ENCODE assay signal across 31 cellular contexts in genomic region chr1:178746345-178746744, GRCh38.
"Had no signal": no experiment of that assay in that cellular context is flagged by ENCODE, and none has a peak within 500 bp of the region (broad histone marks: within the 10 kb centered on the region; RNA-seq: fewer than 3 reads in every experiment).

No MANE protein-coding gene starts in this region.

- H3K27ac Mint-ChIP-seq: activated CD4-positive, alpha-beta T cell treated with anti-CD3 and anti-CD28 coated beads for 36 hours; activated CD4-positive, alpha-beta T cell treated with anti-CD3 and anti-CD28 coated beads, Interleukin-2, amount 10 ng/mL, durations not matched to agents 7 days and 5 days; activated naive CD4-positive, alpha-beta T cell treated with anti-CD3 and anti-CD28 coated beads for 36 hours; activated naive CD4-positive, alpha-beta T cell treated with anti-CD3 and anti-CD28 coated beads, Interleukin-2, amount 50 U/mL, for 72 hours; activated T-helper 1 cell treated with anti-CD3 and anti-CD28 coated beads, Interleukin-12 subunit alpha, Interleukin-12 subunit beta, Interleukin-2, Interleukin-4 antibody, amounts not matched to agents 30 ng/mL and 10 ng/mL and 1 ng/mL, durations not matched to agents 14 hours and 24 hours and 36 hours; brain had no signal

- H3K27me3 Mint-ChIP-seq: activated CD4-positive, alpha-beta T cell treated with anti-CD3 and anti-CD28 coated beads for 36 hours; activated CD4-positive, alpha-beta T cell treated with anti-CD3 and anti-CD28 coated beads, Interleukin-2, amount 10 ng/mL, durations not matched to agents 7 days and 5 days; brain had no signal

- H3K4me3 Mint-ChIP-seq: activated CD4-positive, alpha-beta T cell treated with anti-CD3 and anti-CD28 coated beads for 36 hours; activated CD4-positive, alpha-beta T cell treated with anti-CD3 and anti-CD28 coated beads, Interleukin-2, amount 10 ng/mL, durations not matched to agents 7 days and 5 days; activated naive CD4-positive, alpha-beta T cell treated with anti-CD3 and anti-CD28 coated beads for 36 hours; activated T-cell treated with anti-CD3 and anti-CD28 coated beads, Interleukin-2, amount 50 U/mL, for 4 hours; activated T-helper 1 cell treated with anti-CD3 and anti-CD28 coated beads, Interleukin-12 subunit alpha, Interleukin-12 subunit beta, Interleukin-2, Interleukin-4 antibody, amounts not matched to agents 30 ng/mL and 10 ng/mL and 1 ng/mL, durations not matched to agents 14 hours and 24 hours and 36 hours; brain had no signal

- H3K27me3 ChIP-seq: adrenal gland, MG63 had no signal

- ATAC-seq: activated CD4-positive, alpha-beta T cell treated with anti-CD3 and anti-CD28 coated beads for 36 hours; activated CD4-positive, CD25-positive, alpha-beta regulatory T cell treated with anti-CD3 and anti-CD28 coated beads, Interleukin-2, amount 50 U/mL, for 24 hours; activated naive CD4-positive, alpha-beta T cell treated with anti-CD3 and anti-CD28 coated beads, Interleukin-2, amount 50 U/mL, for 72 hours; activated T-cell treated with anti-CD3 and anti-CD28 coated beads, Interleukin-2, amount 50 U/mL, for 4 hours had no signal

- FAIRE-seq: astrocyte, bronchial epithelial cell had no signal

- H3K36me3 ChIP-seq: adrenal gland had no signal

- H3K9me3 Mint-ChIP-seq: activated T-cell treated with anti-CD3 and anti-CD28 coated beads, Interleukin-2, amount 50 U/mL, for 4 hours had no signal

- H3K4me1 Mint-ChIP-seq: activated CD4-positive, alpha-beta T cell treated with anti-CD3 and anti-CD28 coated beads for 36 hours; activated CD4-positive, alpha-beta T cell treated with anti-CD3 and anti-CD28 coated beads, Interleukin-2, amount 10 ng/mL, durations not matched to agents 7 days and 5 days had no signal

- H3K4me1 ChIP-seq: adrenal gland had no signal

- H3K9me3 ChIP-seq: adrenal gland had no signal

- H3K27ac ChIP-seq: adrenal gland, PC-9 had no signal

- H3K4me3 ChIP-seq: adrenal gland, MG63, PC-9 had no signal

- DNase-seq: activated CD4-positive, alpha-beta T cell treated with anti-CD3 and anti-CD28 coated beads for 36 hours; activated CD4-positive, alpha-beta T cell treated with anti-CD3 and anti-CD28 coated beads, Interleukin-2, amount 10 ng/mL, durations not matched to agents 7 days and 5 days; activated CD4-positive, alpha-beta T cell treated with anti-CD3 and anti-CD28 coated beads, Interleukin-2, amount 50 U/mL, for 48 hours; activated CD8-positive, alpha-beta memory T cell treated with anti-CD3 and anti-CD28 coated beads, Interleukin-2, amount 50 U/mL, for 4 hours; activated gamma-delta T cell treated with Interleukin-2 at 50 U/mL for 16 hours; activated naive CD4-positive, alpha-beta T cell treated with anti-CD3 and anti-CD28 coated beads for 36 hours; activated T-cell treated with anti-CD3 and anti-CD28 coated beads for 4 hours; activated T-cell treated with anti-CD3 and anti-CD28 coated beads, Interleukin-2, amount 50 U/mL, for 4 hours; adrenal gland; caudate nucleus; cerebellar nuclear complex; Kasumi-1; MG63; NCI-H1048; NCI-H1436 treated with DMSO at 0.1 percent for 48 hours; NCI-H1694 treated with DMSO at 0.1 percent for 48 hours; NCI-H2029; NCI-H2107; NCI-H2171; NCI-H510A; NCI-H526; NCI-H748 treated with DMSO at 0.1 percent for 48 hours; PC-9; Right ventricle myocardium superior; T1000 had no signal
